Comparison of ENCODE assay signal across 2 cellular contexts in the genomic region with DNA sequence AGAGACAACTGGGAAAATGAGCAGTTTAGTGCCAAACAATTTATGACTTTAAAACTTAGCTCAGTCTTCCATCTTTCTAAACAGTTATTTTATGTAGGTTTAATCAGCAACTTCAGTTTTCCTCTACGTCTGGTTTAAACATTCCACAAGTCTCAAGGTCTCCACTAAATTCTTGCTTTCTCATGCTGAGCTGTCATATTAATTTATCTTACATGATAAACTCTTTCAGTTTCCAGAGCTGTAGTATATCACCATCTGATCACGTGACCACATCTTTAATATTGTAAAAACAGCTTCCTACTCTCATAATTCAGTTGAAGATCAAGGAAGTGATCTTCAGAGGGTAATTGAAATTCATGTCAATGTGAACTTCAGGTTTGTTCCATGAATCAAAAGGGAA.
TF ChIP-seq lines count a peak whose summit lies in the region.

No MANE protein-coding gene starts in this region.

TF ChIP-seq in GM12878, 131 proteins besides CTCF, POLR2A, EP300 and RAD21:
- peak; percentile 82; the same call in 1 of the 2 replicates for TF ChIP-seq RAD51 (IDR thresholded peaks at IDR 0.05)
- TF ChIP-seq NR2C1 (IDR thresholded peaks at IDR 0.05): no peak

TF ChIP-seq in GM23338, 12 proteins besides CTCF, POLR2A, EP300 and RAD21 (continued from another document):
- TF ChIP-seq, protein P1, sequence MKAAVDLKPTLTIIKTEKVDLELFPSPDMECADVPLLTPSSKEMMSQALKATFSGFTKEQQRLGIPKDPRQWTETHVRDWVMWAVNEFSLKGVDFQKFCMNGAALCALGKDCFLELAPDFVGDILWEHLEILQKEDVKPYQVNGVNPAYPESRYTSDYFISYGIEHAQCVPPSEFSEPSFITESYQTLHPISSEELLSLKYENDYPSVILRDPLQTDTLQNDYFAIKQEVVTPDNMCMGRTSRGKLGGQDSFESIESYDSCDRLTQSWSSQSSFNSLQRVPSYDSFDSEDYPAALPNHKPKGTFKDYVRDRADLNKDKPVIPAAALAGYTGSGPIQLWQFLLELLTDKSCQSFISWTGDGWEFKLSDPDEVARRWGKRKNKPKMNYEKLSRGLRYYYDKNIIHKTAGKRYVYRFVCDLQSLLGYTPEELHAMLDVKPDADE (IDR thresholded peaks at IDR 0.05): no peak
- TF ChIP-seq EZH2phosphoT487 (IDR thresholded peaks at IDR 0.05; ENCODE audit: unreplicated experiment): no peak
TF ChIP-seq in GM23338: peak in this region for 0.
